18 cellular contexts compared by ENCODE assay signal in genomic region chr12:75366629-75367028, GRCh38. TPM values are rescaled to one million over a fixed set of nuclear protein-coding genes. Genes with fewer than 3 reads are reported as not detected.
A peak's percentile ranks its signal among the peaks of the same experiment; 100 is the strongest.
DNase-seq lines count a peak whose midpoint lies in the region; ATAC-seq and TF ChIP-seq lines count a peak whose summit lies in the region.
"Had no signal": no experiment of that assay in that cellular context is flagged by ENCODE, and none has a peak within 500 bp of the region (broad histone marks: within the 10 kb centered on the region; RNA-seq: fewer than 3 reads in every experiment).

No MANE protein-coding gene starts in this region.

- H3F3A ChIP-seq in SK-N-SH (replicated peaks; ENCODE audit: insufficient read depth) = peaks cover 4% of the 10 kb centered on the region

- H2AFZ ChIP-seq in SK-N-SH (ENCODE audit: low read depth) (peak overlapping the region; percentile 56), OCI-LY3 (ENCODE audit: low read depth, low read length) (no peak overlapping the region)

- peak overlapping the region; percentile 6 for H3K27ac Mint-ChIP-seq in osteocyte (ENCODE audit: unreplicated experiment)
- H3K27ac Mint-ChIP-seq in CD8-positive, alpha-beta memory T cell = no peak overlapping the region
- H3K27ac Mint-ChIP-seq: stimulated activated memory B cell treated with anti-CD40 and anti-IgM and Interleukin-4, amounts not matched to agents 10 μg/mL and 1 μg/mL and 100 μg/mL, for 72 hours had no signal

- H3K9me3 ChIP-seq in SK-N-SH (no peaks in the 10 kb centered on the region), OCI-LY3 (ENCODE audit: insufficient read depth, low read length) (no peaks in the 10 kb centered on the region), MG63 (no peaks in the 10 kb centered on the region)
- H3K9me3 ChIP-seq in CD8-positive, alpha-beta memory T cell (ENCODE audit: low read length) = no peaks in the 10 kb centered on the region

- peaks cover 10% of the 10 kb centered on the region for H3K4me1 Mint-ChIP-seq in osteocyte (ENCODE audit: unreplicated experiment)
- peaks cover 0 to 10% (median 3%) of the 10 kb centered on the region in 3 donors for H3K4me1 Mint-ChIP-seq in CD8-positive, alpha-beta memory T cell

- H3K4me2 ChIP-seq in SK-N-SH (peak overlapping the region; percentile 26; the same call in 1 of the 2 replicates), OCI-LY3 (ENCODE audit: low read length) (0 out of 2 replicates have a peak overlapping the region, but pooled peaks have one; percentile 10)

- DNase-seq in SK-N-SH (no peak), osteocyte (ENCODE audit: extremely low spot score, unreplicated experiment) (no peak), MG63 (no peak)
- no peak for DNase-seq in CD8-positive, alpha-beta memory T cell
- DNase-seq: DMS79 treated with DMSO at 0.1 percent for 48 hours, foreskin keratinocyte, T-helper 1 cell had no signal

- CTCF ChIA-PET in SK-N-SH (lab: Yijun Ruan, JAX) = interaction anchor here (0.6 to 1.5 kb wide), 2 partner anchors 20 to 24 kb away, joined by 3 to 5 read pairs; partner anchors contain the start of gene GLIPR1L2
- CTCF ChIA-PET in CD8-positive, alpha-beta memory T cell (lab: Charles Lee) = no interaction called here

- H3K27me3 Mint-ChIP-seq in osteocyte (ENCODE audit: unreplicated experiment) = no peaks in the 10 kb centered on the region
- no peaks in the 10 kb centered on the region for H3K27me3 Mint-ChIP-seq in CD8-positive, alpha-beta memory T cell
- H3K27me3 Mint-ChIP-seq: stimulated activated memory B cell treated with anti-CD40 and anti-IgM and Interleukin-4, amounts not matched to agents 10 μg/mL and 1 μg/mL and 100 μg/mL, for 72 hours had no signal

- no peaks in the 10 kb centered on the region for H3K36me3 Mint-ChIP-seq in osteocyte (ENCODE audit: unreplicated experiment)
- H3K36me3 Mint-ChIP-seq in CD8-positive, alpha-beta memory T cell = peaks cover 0 to 4% (median 0%) of the 10 kb centered on the region in 3 donors
- H3K36me3 Mint-ChIP-seq: stimulated activated memory B cell treated with anti-CD40 and anti-IgM and Interleukin-4, amounts not matched to agents 10 μg/mL and 1 μg/mL and 100 μg/mL, for 72 hours had no signal

- TF ChIP-seq CTCF in SK-N-SH (IDR thresholded peaks at IDR 0.05) = no peak
- TF ChIP-seq CTCF in OCI-LY3 (IDR thresholded peaks at IDR 0.05; ENCODE audit: low read depth, low read length) = no peak
- no peak for TF ChIP-seq CTCF in osteocyte (IDR thresholded peaks at IDR 0.05)

- H3K4me3 Mint-ChIP-seq in osteocyte (ENCODE audit: unreplicated experiment) = no peak overlapping the region
- H3K4me3 Mint-ChIP-seq in CD8-positive, alpha-beta memory T cell = no peak overlapping the region
- H3K4me3 Mint-ChIP-seq: stimulated activated memory B cell treated with anti-CD40 and anti-IgM and Interleukin-4, amounts not matched to agents 10 μg/mL and 1 μg/mL and 100 μg/mL, for 72 hours had no signal

- WGBS in SK-N-SH (ENCODE audit: low lambda C conversion rate) = 100% methylated on average over 1 of the region's 1 CpG

- no peaks in the 10 kb centered on the region for H3K9me2 ChIP-seq in SK-N-SH

- no peaks in the 10 kb centered on the region for H3K9me3 Mint-ChIP-seq in osteocyte (ENCODE audit: unreplicated experiment)
- H3K9me3 Mint-ChIP-seq in CD8-positive, alpha-beta memory T cell = no peaks in the 10 kb centered on the region

- H3K79me2 ChIP-seq in SK-N-SH (ENCODE audit: insufficient read depth) (no peaks in the 10 kb centered on the region; the same call in 1 of the 2 replicates), OCI-LY3 (ENCODE audit: low read length) (no peaks in the 10 kb centered on the region)

- H3K9ac ChIP-seq in SK-N-SH (no peak overlapping the region), OCI-LY3 (ENCODE audit: low read length) (no peak overlapping the region)

- H3K36me3 ChIP-seq in SK-N-SH (replicated peaks in 1 of 2; ENCODE audit: control insufficient read depth in 1 of 2, insufficient read depth in 2 of 2, low read length in 1 of 2) (peaks cover 0 to 12% of the 10 kb centered on the region in 2 experiments), OCI-LY3 (replicated peaks; ENCODE audit: low read depth, low read length) (no peaks in the 10 kb centered on the region), MG63 (no peaks in the 10 kb centered on the region)
- H3K36me3 ChIP-seq in CD8-positive, alpha-beta memory T cell (ENCODE audit: insufficient read depth, low read length) = no peaks in the 10 kb centered on the region
- H3K36me3 ChIP-seq: cardiac muscle cell had no signal

- H4K20me1 ChIP-seq in SK-N-SH (ENCODE audit: insufficient read depth) (no peaks in the 10 kb centered on the region), OCI-LY3 (ENCODE audit: insufficient read depth, low read length) (no peaks in the 10 kb centered on the region)

- H3K27me3 ChIP-seq in SK-N-SH (ENCODE audit: insufficient read depth) (no peaks in the 10 kb centered on the region), OCI-LY3 (ENCODE audit: low read depth, low read length) (no peaks in the 10 kb centered on the region), MG63 (no peaks in the 10 kb centered on the region)
- H3K27me3 ChIP-seq in CD8-positive, alpha-beta memory T cell (ENCODE audit: insufficient read depth, low read length, poor library complexity, severe bottlenecking) = no peaks in the 10 kb centered on the region
- H3K27me3 ChIP-seq: cardiac muscle cell, foreskin keratinocyte had no signal

- POLR2A ChIA-PET in SK-N-SH (lab: Yijun Ruan, JAX) = no interaction called here
- POLR2A ChIA-PET in CD8-positive, alpha-beta memory T cell (lab: Charles Lee) = no interaction called here

- peaks cover 0 to 10% of the 10 kb centered on the region in 2 experiments; a peak in 1 of 4 replicates for H3K4me1 ChIP-seq in SK-N-SH (ENCODE audit: control insufficient read depth in 1 of 2, insufficient read depth in 2 of 2, low read depth in 1 of 2, low read length in 1 of 2)
- H3K4me1 ChIP-seq in OCI-LY3 (ENCODE audit: low read length) = peaks cover 4% of the 10 kb centered on the region; the same call in 1 of the 2 replicates
- no peaks in the 10 kb centered on the region for H3K4me1 ChIP-seq in CD8-positive, alpha-beta memory T cell (ENCODE audit: insufficient read depth, low read length)
- H3K4me1 ChIP-seq: foreskin keratinocyte had no signal

- TF ChIP-seq RAD21 in SK-N-SH (IDR thresholded peaks at IDR 0.05; ENCODE audit: low read length) = no peak

- H3K27ac ChIP-seq in SK-N-SH (ENCODE audit: low read depth in 2 of 2, low read length in 1 of 2) (no peak overlapping the region), OCI-LY3 (ENCODE audit: low read length) (no peak overlapping the region)
- no peak overlapping the region for H3K27ac ChIP-seq in CD8-positive, alpha-beta memory T cell (ENCODE audit: low read depth, low read length)
- H3K27ac ChIP-seq: 22Rv1, cardiac muscle cell, foreskin keratinocyte, skin epidermis had no signal

- no peak for ATAC-seq in SK-N-SH treated with all-trans-retinoic acid at 6 μM for 48 hours
- peak; percentile 93 for ATAC-seq in HG02610 (IDR thresholded peaks at IDR 0.05; ENCODE audit: unreplicated experiment)
- ATAC-seq in HG03342 (IDR thresholded peaks at IDR 0.05; ENCODE audit: unreplicated experiment) = no peak
- ATAC-seq: foreskin keratinocyte; K562; stimulated activated memory B cell treated with anti-CD40 and anti-IgM and Interleukin-4, amounts not matched to agents 10 μg/mL and 1 μg/mL and 100 μg/mL, for 72 hours had no signal

- TF ChIP-seq EP300 in SK-N-SH (IDR thresholded peaks at IDR 0.05; ENCODE audit: borderline replicate concordance in 1 of 2, low read depth in 1 of 2, low read length in 1 of 2) = no peak

- H3K4me3 ChIP-seq in SK-N-SH (ENCODE audit: low read depth in 2 of 2, low read length in 1 of 2) = no peak overlapping the region
- H3K4me3 ChIP-seq in OCI-LY3 (ENCODE audit: low read length) = no peak overlapping the region
- no peak overlapping the region for H3K4me3 ChIP-seq in MG63
- no peak overlapping the region for H3K4me3 ChIP-seq in CD8-positive, alpha-beta memory T cell (ENCODE audit: low read length)
- H3K4me3 ChIP-seq: cardiac muscle cell, K562, skin epidermis had no signal

TF ChIP-seq in SK-N-SH, 30 proteins besides CTCF, POLR2A, EP300 and RAD21 (continues in another document):
- no peak for TF ChIP-seq USF2 (IDR thresholded peaks at IDR 0.05; ENCODE audit: borderline replicate concordance, low read depth, low read length)

TF ChIP-seq in SK-N-SH treated with all-trans-retinoic acid at 6 μM for 48 hours, 23 proteins besides CTCF, POLR2A, EP300 and RAD21 (continues in another document):
- no peak for TF ChIP-seq ESRRG (CRISPR knock-in tag; IDR thresholded peaks at IDR 0.05)
- TF ChIP-seq BACH2 (CRISPR knock-in tag; IDR thresholded peaks at IDR 0.05; ENCODE audit: borderline replicate concordance) = no peak
- no peak for TF ChIP-seq GLIS3 (CRISPR knock-in tag; IDR thresholded peaks at IDR 0.05)
- TF ChIP-seq SNAI2 (CRISPR knock-in tag; IDR thresholded peaks at IDR 0.05) = no peak
- no peak for TF ChIP-seq TOX (CRISPR knock-in tag; IDR thresholded peaks at IDR 0.05; ENCODE audit: borderline replicate concordance)
- TF ChIP-seq OSR1 (CRISPR knock-in tag; IDR thresholded peaks at IDR 0.05) = no peak
- TF ChIP-seq PPARA (CRISPR knock-in tag; IDR thresholded peaks at IDR 0.05; ENCODE audit: borderline replicate concordance) = no peak
- TF ChIP-seq ZNF70 (CRISPR knock-in tag; IDR thresholded peaks at IDR 0.05) = no peak
- TF ChIP-seq ARNTL (CRISPR knock-in tag; IDR thresholded peaks at IDR 0.05; ENCODE audit: borderline replicate concordance, low read depth) = no peak
- no peak for TF ChIP-seq ZFP30 (CRISPR knock-in tag; IDR thresholded peaks at IDR 0.05)

RNA-seq across cellular contexts. Expression of gene GLIPR1L2, which starts 24.3 kb away (rescaled TPM):
- polyA plus RNA-seq in SK-N-SH (2012; rRNA removed) = 0.13 and 0.24 TPM in 2 replicates
- 0.24 and 0.35 TPM in 2 replicates for polyA plus RNA-seq in SK-N-SH (2012; cell fraction: cytosol; rRNA removed)
- 0.08 and 0.12 TPM in 2 replicates for polyA plus RNA-seq in SK-N-SH (2012; cell fraction: nucleus; rRNA removed)
- 0.78 and 1.2 TPM in 2 replicates for total RNA-seq in osteocyte
- not detected in 2 replicates for total RNA-seq in MG63 (2014; rRNA removed; shearing (Covaris generic); ENCODE audit: low replicate concordance)
- not detected for total RNA-seq in CD8-positive, alpha-beta memory T cell
- polyA plus RNA-seq in CD8-positive, alpha-beta memory T cell = 0.92 TPM
- total RNA-seq: K562 had no signal
- polyA plus RNA-seq: K562 had no signal

RNA-seq across cellular contexts. Expression of gene GLIPR1L1, which starts 32.2 kb away (rescaled TPM):
- not detected in 2 replicates for polyA plus RNA-seq in SK-N-SH (2012; rRNA removed)
- not detected in 2 replicates for polyA plus RNA-seq in SK-N-SH (2012; cell fraction: cytosol; rRNA removed)
- polyA plus RNA-seq in SK-N-SH (2012; cell fraction: nucleus; rRNA removed) = not detected in 2 replicates
- total RNA-seq in osteocyte = not detected in 2 replicates
- total RNA-seq in MG63 (2014; rRNA removed; shearing (Covaris generic); ENCODE audit: low replicate concordance) = not detected in 2 replicates
- not detected for total RNA-seq in CD8-positive, alpha-beta memory T cell
- polyA plus RNA-seq in CD8-positive, alpha-beta memory T cell = not detected
- total RNA-seq: cardiac muscle cell, foreskin keratinocyte, K562, mucosa of gallbladder, NCI-H460 had no signal
- polyA plus RNA-seq: cardiac muscle cell, foreskin keratinocyte, K562 had no signal

RNA-seq across cellular contexts. Expression of gene CAPS2, which starts 36.5 kb away (rescaled TPM):
- polyA plus RNA-seq in SK-N-SH (2012; rRNA removed) = 5.7 TPM in 2 replicates
- polyA plus RNA-seq in SK-N-SH (2012; cell fraction: cytosol; rRNA removed) = 6.7 and 8.5 TPM in 2 replicates
- polyA plus RNA-seq in SK-N-SH (2012; cell fraction: nucleus; rRNA removed) = 8.2 and 15.7 TPM in 2 replicates
- 4.0 and 5.3 TPM in 2 replicates for total RNA-seq in osteocyte
- 0.37 and 0.43 TPM in 2 replicates for total RNA-seq in MG63 (2014; rRNA removed; shearing (Covaris generic); ENCODE audit: low replicate concordance)
- 1 to 10 TPM; 1.9 to 2.6 TPM for total RNA-seq in CD8-positive, alpha-beta memory T cell
- 2.5 TPM for polyA plus RNA-seq in CD8-positive, alpha-beta memory T cell
